In genomic region chr12:57735198-57735855, GRCh38 we compare ENCODE assay signal across 12 cellular contexts. TPM values are rescaled to one million over a fixed set of nuclear protein-coding genes. Genes with fewer than 3 reads are reported as not detected.
DNase-seq lines count a peak whose midpoint lies in the region; ATAC-seq and TF ChIP-seq lines count a peak whose summit lies in the region.
"Had no signal": no experiment of that assay in that cellular context is flagged by ENCODE, and none has a peak within 500 bp of the region (broad histone marks: within the 10 kb centered on the region; RNA-seq: fewer than 3 reads in every experiment).

No MANE protein-coding gene starts in this region.

- no peaks in the 10 kb centered on the region for H3K27me3 Mint-ChIP-seq in CD4-positive, alpha-beta memory T cell
- H3K27me3 Mint-ChIP-seq in T-helper 17 cell = no peaks in the 10 kb centered on the region
- H3K27me3 Mint-ChIP-seq: activated naive CD8-positive, alpha-beta T cell treated with anti-CD3 and anti-CD28 coated beads for 36 hours had no signal

- peaks cover 41 to 62% of the 10 kb centered on the region in 2 donors for H3K36me3 Mint-ChIP-seq in CD4-positive, alpha-beta memory T cell
- H3K36me3 Mint-ChIP-seq in T-helper 17 cell (ENCODE audit: low read depth) = peaks cover 11% of the 10 kb centered on the region

- peaks cover 26% of the 10 kb centered on the region for H3K4me1 ChIP-seq in CD4-positive, alpha-beta memory T cell (ENCODE audit: insufficient read depth, low read length)
- H3K4me1 ChIP-seq in liver (ENCODE audit: control insufficient read depth in 4 of 4, insufficient read depth in 4 of 4, low read length in 3 of 4) = peaks cover 3 to 22% (median 15%) of the 10 kb centered on the region in 4 donors

- H3K9me3 Mint-ChIP-seq in CD4-positive, alpha-beta memory T cell = peaks cover 0 to 1% (median 0%) of the 10 kb centered on the region in 8 donors
- H3K9me3 Mint-ChIP-seq: activated naive CD8-positive, alpha-beta T cell treated with anti-CD3 and anti-CD28 coated beads for 36 hours had no signal

- H3K4me1 Mint-ChIP-seq in CD4-positive, alpha-beta memory T cell = peaks cover 19 to 38% (median 28%) of the 10 kb centered on the region in 4 donors
- peaks cover 28% of the 10 kb centered on the region for H3K4me1 Mint-ChIP-seq in T-helper 17 cell

- DNase-seq in CD4-positive, alpha-beta memory T cell = peak in 1 of 5 donors; percentile 37
- DNase-seq in D341Med (ENCODE audit: low spot score) (peak; percentile 43), T-helper 17 cell (no peak), OCI-M2 (lab: John Stamatoyannopoulos, UW; ENCODE audit: unreplicated experiment) (no peak), GF-D8 (lab: John Stamatoyannopoulos, UW) (no peak), COLO829 (ENCODE audit: low spot score) (no peak)
- DNase-seq: activated CD4-positive, CD25-positive, alpha-beta regulatory T cell; activated naive CD8-positive, alpha-beta T cell treated with anti-CD3 and anti-CD28 coated beads for 36 hours had no signal

- H3K27me3 ChIP-seq in CD4-positive, alpha-beta memory T cell (ENCODE audit: insufficient read depth, low read length) = no peaks in the 10 kb centered on the region
- H3K27me3 ChIP-seq in liver (ENCODE audit: control insufficient read depth in 4 of 4, insufficient read depth in 4 of 4, low read length in 3 of 4) = peaks cover 0 to 10% (median 4%) of the 10 kb centered on the region in 4 donors

- ATAC-seq in T-helper 17 cell (no peak), GM19328 (IDR thresholded peaks at IDR 0.05; ENCODE audit: unreplicated experiment) (no peak)

- H3K27ac ChIP-seq in CD4-positive, alpha-beta memory T cell (ENCODE audit: low read depth, low read length) = no peak overlapping the region
- no peak overlapping the region for H3K27ac ChIP-seq in liver (ENCODE audit: low read depth in 1 of 2, low read length in 2 of 2)
- H3K27ac ChIP-seq: skin epidermis had no signal

- peak overlapping the region; percentile 49 to 92 (median 65) for H3K27ac Mint-ChIP-seq in CD4-positive, alpha-beta memory T cell
- peak overlapping the region; percentile 93 for H3K27ac Mint-ChIP-seq in T-helper 17 cell

- WGBS in liver = 20% methylated on average over 8 of the region's 8 CpGs

- CTCF ChIA-PET in CD4-positive, alpha-beta memory T cell (lab: Charles Lee; ENCODE audit: partially characterized antibody) = no interaction called here

- intact Hi-C loops in CD4-positive, alpha-beta memory T cell (cut with micrococcal nuclease) = no loop called here

- no peaks in the 10 kb centered on the region for H3K9me3 ChIP-seq in CD4-positive, alpha-beta memory T cell (ENCODE audit: control insufficient read depth in 1 of 2, low read length in 2 of 2)
- H3K9me3 ChIP-seq in T-helper 17 cell (ENCODE audit: control insufficient read depth, low read length, poor library complexity, severe bottlenecking) (no peaks in the 10 kb centered on the region), liver (ENCODE audit: control insufficient read depth in 4 of 4, low read length in 3 of 4) (no peaks in the 10 kb centered on the region)

- H3K4me3 ChIP-seq in CD4-positive, alpha-beta memory T cell (ENCODE audit: low read length in 2 of 2) = no peak overlapping the region
- H3K4me3 ChIP-seq in liver (ENCODE audit: low read depth in 1 of 3, low read length in 3 of 3) = no peak overlapping the region
- H3K4me3 ChIP-seq: skin epidermis had no signal

- no peak for TF ChIP-seq RAD21 in liver (IDR thresholded peaks at IDR 0.05)

- TF ChIP-seq CTCF in liver (IDR thresholded peaks at IDR 0.05; ENCODE audit: low read depth, low read length, missing input control) = no peak

- no peak overlapping the region for H3K9ac ChIP-seq in liver (ENCODE audit: low read depth in 1 of 2, low read length in 2 of 2)

- H3K36me3 ChIP-seq in CD4-positive, alpha-beta memory T cell (ENCODE audit: insufficient read depth, low read length) = peaks cover 62% of the 10 kb centered on the region
- no peaks in the 10 kb centered on the region for H3K36me3 ChIP-seq in liver (ENCODE audit: control insufficient read depth in 4 of 4, insufficient read depth in 3 of 4, low read depth in 1 of 4, low read length in 3 of 4)

- POLR2A ChIA-PET in CD4-positive, alpha-beta memory T cell (lab: Charles Lee; ENCODE audit: partially characterized antibody) = interaction anchor here (1.0 kb wide), 1 partner anchor 10 kb away, joined by 3 read pairs; the partner anchor contains the start of gene TSPAN31

- H3K4me3 Mint-ChIP-seq in CD4-positive, alpha-beta memory T cell = peak overlapping the region in 1 of 8 donors; percentile 33
- H3K4me3 Mint-ChIP-seq in T-helper 17 cell = no peak overlapping the region
- H3K4me3 Mint-ChIP-seq: activated naive CD8-positive, alpha-beta T cell treated with anti-CD3 and anti-CD28 coated beads for 36 hours had no signal

TF ChIP-seq in liver, 16 proteins besides CTCF, POLR2A, EP300 and RAD21:
- TF ChIP-seq FOXA1 (IDR thresholded peaks at IDR 0.05) = no peak
- peak; percentile 45 to 62 for TF ChIP-seq HNF4A (conservative IDR thresholded peaks at IDR 0.05)
- TF ChIP-seq SP1 (IDR thresholded peaks at IDR 0.05) = peak; percentile 55
TF ChIP-seq in liver: peak in this region for 2.

RNA-seq across cellular contexts. Expression of gene AGAP2, which starts 3.2 kb away (rescaled TPM):
- total RNA-seq in CD4-positive, alpha-beta memory T cell = 10 to 100 TPM; 63.2 to 66.7 TPM
- 1 to 10 TPM; 3.2 to 8.6 TPM for polyA plus RNA-seq in CD4-positive, alpha-beta memory T cell
- total RNA-seq in T-helper 17 cell = 10 to 100 TPM; 46.5 to 57.6 TPM
- 1 to 10 TPM; 1.0 to 1.7 TPM for total RNA-seq in liver
- polyA plus RNA-seq in liver = under 1 TPM; 0.18 to 0.28 TPM
- total RNA-seq: kidney epithelial cell had no signal

RNA-seq across cellular contexts. Expression of gene TSPAN31, which starts 9.5 kb away (rescaled TPM):
- 10 to 100 TPM; 27.5 to 30.6 TPM for total RNA-seq in CD4-positive, alpha-beta memory T cell
- 10 to 100 TPM; 37.5 to 76.2 TPM for polyA plus RNA-seq in CD4-positive, alpha-beta memory T cell
- total RNA-seq in T-helper 17 cell (10 to 100 TPM in 1 of 2 donors, 1 to 10 TPM in 1; 9.6 to 11.8 TPM), liver (10 to 100 TPM; 26.9 to 39.4 TPM)
- 10 to 100 TPM; 16.9 to 22.3 TPM for polyA plus RNA-seq in liver

RNA-seq across cellular contexts. Expression of gene CDK4, which starts 16.8 kb away (rescaled TPM):
- 10 to 100 TPM; 44.4 to 48.3 TPM for total RNA-seq in CD4-positive, alpha-beta memory T cell
- polyA plus RNA-seq in CD4-positive, alpha-beta memory T cell = 10 to 100 TPM; 85.0 to 99.7 TPM
- 10 to 100 TPM; 20.8 to 21.3 TPM for total RNA-seq in T-helper 17 cell
- total RNA-seq in liver = 10 to 100 TPM; 28.1 to 69.1 TPM
- polyA plus RNA-seq in liver = 10 to 100 TPM; 36.6 to 39.9 TPM

RNA-seq across cellular contexts. Expression of gene MARCHF9, which starts 19.6 kb away (rescaled TPM):
- total RNA-seq in CD4-positive, alpha-beta memory T cell = 10 to 100 TPM; 58.0 to 62.8 TPM
- 1 to 10 TPM; 3.7 to 8.9 TPM for polyA plus RNA-seq in CD4-positive, alpha-beta memory T cell
- total RNA-seq in T-helper 17 cell (10 to 100 TPM; 45.3 to 62.4 TPM), liver (1 to 10 TPM; 1.9 to 2.4 TPM)
- 1 to 10 TPM; 1.1 to 3.0 TPM for polyA plus RNA-seq in liver

RNA-seq across cellular contexts. Expression of gene CYP27B1, which starts 31.6 kb away (rescaled TPM):
- 1 to 10 TPM in 1 of 2 experiments, under 1 TPM in 1; 0.64 to 1.4 TPM for total RNA-seq in CD4-positive, alpha-beta memory T cell
- polyA plus RNA-seq in CD4-positive, alpha-beta memory T cell = under 1 TPM; 0.55 to 0.93 TPM
- 1 to 10 TPM; 1.4 to 1.7 TPM for total RNA-seq in T-helper 17 cell
- 1 to 10 TPM in 1 of 2 donors, under 1 TPM in 1; 0.05 to 1.6 TPM for total RNA-seq in liver
- polyA plus RNA-seq in liver = under 1 TPM; 0.06 to 0.28 TPM

Comparison
In these comparisons a context has a peak if more than half of its experiments do, and no peak if none do; other contexts are left out.
1. RNA of gene AGAP2, which starts 3.2 kb away (total RNA-seq): 63.2 to 66.7 TPM in CD4-positive, alpha-beta memory T cell and 46.5 to 57.6 TPM in T-helper 17 cell; 1.0 to 1.7 TPM in liver; every median in the first group is over 10 times any median in the second.